Comparison of ENCODE assay signal across 9 cellular contexts in the genomic region with DNA sequence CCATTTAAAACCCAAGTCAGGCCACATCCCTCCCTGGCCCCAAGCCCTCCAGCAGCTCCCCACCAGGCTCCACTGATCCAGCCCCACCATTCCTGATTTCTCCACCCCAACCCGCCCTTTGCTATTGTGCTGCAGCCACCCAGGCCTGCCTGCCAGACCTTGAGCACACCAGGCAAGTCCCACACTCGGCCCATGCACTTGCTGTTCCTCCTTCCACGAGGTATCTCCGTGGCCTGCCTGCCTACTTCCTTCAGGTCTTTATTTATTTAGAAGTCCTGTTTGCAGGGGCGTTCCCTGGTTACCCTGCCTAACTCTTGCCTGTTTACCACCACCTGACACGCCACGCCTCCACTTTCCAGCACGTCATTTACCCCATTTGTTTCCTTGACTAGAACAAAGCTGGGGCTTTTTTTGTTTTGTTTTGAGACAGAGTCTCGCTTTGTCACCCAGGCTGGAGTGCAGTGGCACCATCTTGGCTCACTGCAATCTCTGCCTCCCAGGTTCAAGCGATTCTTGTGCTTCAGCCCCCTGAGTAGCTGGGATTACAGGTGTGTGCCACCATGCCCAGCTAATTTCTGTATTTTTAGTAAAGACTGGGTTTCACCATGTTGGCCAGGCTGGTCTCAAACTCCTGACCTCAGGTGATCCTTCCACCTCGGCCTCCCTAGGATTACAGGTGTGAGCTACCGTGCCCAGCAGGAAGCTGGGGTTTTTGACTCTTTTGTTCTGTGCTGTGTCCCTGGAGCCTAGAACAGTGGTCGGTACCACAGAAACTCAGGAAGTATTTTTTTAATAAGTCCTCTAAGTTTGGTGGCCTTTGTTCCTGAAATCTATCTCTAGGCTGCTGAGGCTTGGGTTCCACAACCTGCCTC. TPM values are rescaled to one million over a fixed set of nuclear protein-coding genes. Genes with fewer than 3 reads are reported as not detected.
DNase-seq lines count a peak whose midpoint lies in the region; ATAC-seq and TF ChIP-seq lines count a peak whose summit lies in the region.
"Had no signal": no experiment of that assay in that cellular context is flagged by ENCODE, and none has a peak within 500 bp of the region (broad histone marks: within the 10 kb centered on the region; RNA-seq: fewer than 3 reads in every experiment).

No MANE protein-coding gene starts in this region.

- no peak for TF ChIP-seq CTCF in dorsolateral prefrontal cortex (IDR thresholded peaks at IDR 0.05 in 54 of 56, conservative IDR thresholded peaks at IDR 0.05 in 2 of 56; ENCODE audit: low read depth in 1 of 56, partially characterized antibody in 56 of 56)

- no peaks in the 10 kb centered on the region for H3K27me3 ChIP-seq in CD4-positive, alpha-beta memory T cell (ENCODE audit: insufficient read depth, low read length)
- H3K27me3 ChIP-seq in dorsolateral prefrontal cortex, result no peaks in the 10 kb centered on the region

- POLR2A ChIA-PET in CD4-positive, alpha-beta memory T cell (lab: Charles Lee; ENCODE audit: partially characterized antibody), result interaction anchor here (0.7 to 6.4 kb wide), 54 partner anchors 10 to 989 kb away, joined by 3 to 223 read pairs (median 5); partner anchors contain the start of genes ACO2, CCDC134, DESI1 and MEI1

- CTCF ChIA-PET in CD4-positive, alpha-beta memory T cell (lab: Charles Lee; ENCODE audit: partially characterized antibody), result interaction anchor here (0.5 to 8.0 kb wide), 42 partner anchors 8 to 505 kb away, joined by 3 to 143 read pairs (median 5); partner anchors contain the start of genes CCDC134, MEI1, PMM1 and SNU13

- peaks cover 0 to 7% of the 10 kb centered on the region in 2 donors for H3K36me3 Mint-ChIP-seq in CD4-positive, alpha-beta memory T cell

- no peaks in the 10 kb centered on the region for H3K27me3 Mint-ChIP-seq in CD4-positive, alpha-beta memory T cell

- peak overlapping the region; percentile 98 to 100 (median 100) for H3K27ac Mint-ChIP-seq in CD4-positive, alpha-beta memory T cell

- peak; percentile 96 to 100 (median 99) for DNase-seq in CD4-positive, alpha-beta memory T cell
- DNase-seq in activated CD4-positive, alpha-beta T cell treated with anti-CD3 and anti-CD28 coated beads for 24 hours (ENCODE audit: low read depth in 2 of 2), result peak; percentile 84 to 88
- DNase-seq in dorsolateral prefrontal cortex, result peak in 3 of 10 donors; percentile 51 to 59 (median 51)
- no peak for DNase-seq in AG20443 (ENCODE audit: low spot score)
- DNase-seq in retina, result no peak

- peaks cover 0 to 9% (median 0%) of the 10 kb centered on the region in 8 donors for H3K9me3 Mint-ChIP-seq in CD4-positive, alpha-beta memory T cell

- ATAC-seq in GM19043 (IDR thresholded peaks at IDR 0.05; ENCODE audit: low read depth, unreplicated experiment), result peak; percentile 55
- peak; percentile 61 for ATAC-seq in HG03175 (IDR thresholded peaks at IDR 0.05; ENCODE audit: unreplicated experiment)

- peaks cover 31 to 55% (median 40%) of the 10 kb centered on the region in 4 donors for H3K4me1 Mint-ChIP-seq in CD4-positive, alpha-beta memory T cell

- intact Hi-C loops in CD4-positive, alpha-beta memory T cell (cut with micrococcal nuclease), result loop anchor here (1.0 to 5.0 kb wide), 6 partner anchors 14 to 473 kb away; partner anchors contain the start of genes ACO2, DESI1, PHF5A and SNU13
- intact Hi-C loops in dorsolateral prefrontal cortex (cut with DNase I), result loop anchor here (2.0 to 5.0 kb wide), 5 partner anchors 117 to 243 kb away; partner anchors contain the start of gene MEI1 (in 1 of the 2)

- H3K4me3 Mint-ChIP-seq in CD4-positive, alpha-beta memory T cell, result peak overlapping the region; percentile 78 to 98 (median 92)

- H3K27ac ChIP-seq in CD4-positive, alpha-beta memory T cell (ENCODE audit: low read depth, low read length), result peak overlapping the region; percentile 95
- peak overlapping the region in 51 of 59 donors; percentile 2 to 83 (median 59) for H3K27ac ChIP-seq in dorsolateral prefrontal cortex
- H3K27ac ChIP-seq in skin epidermis, result peak overlapping the region in 20 of 21 experiments; percentile 56 to 98 (median 85)

- H3K4me1 ChIP-seq in CD4-positive, alpha-beta memory T cell (ENCODE audit: insufficient read depth, low read length), result peaks cover 34% of the 10 kb centered on the region

- H3K4me3 ChIP-seq in CD4-positive, alpha-beta memory T cell (ENCODE audit: low read length in 2 of 2), result peak overlapping the region in 1 of 2 donors; percentile 41
- no peak overlapping the region for H3K4me3 ChIP-seq in dorsolateral prefrontal cortex
- peak overlapping the region in 1 of 7 experiments; percentile 5 for H3K4me3 ChIP-seq in skin epidermis

- H3K9me3 ChIP-seq in CD4-positive, alpha-beta memory T cell (ENCODE audit: control insufficient read depth in 1 of 2, low read length in 2 of 2), result no peaks in the 10 kb centered on the region

- no peaks in the 10 kb centered on the region for H3K36me3 ChIP-seq in CD4-positive, alpha-beta memory T cell (ENCODE audit: insufficient read depth, low read length)

RNA-seq across cellular contexts. Expression of gene CENPM, which starts 6.7 kb away (rescaled TPM):
- 10 to 100 TPM in 1 of 2 experiments, 1 to 10 TPM in 1; 7.6 to 12.0 TPM for total RNA-seq in CD4-positive, alpha-beta memory T cell
- 10 to 100 TPM; 14.1 to 19.2 TPM for polyA plus RNA-seq in CD4-positive, alpha-beta memory T cell
- 1 to 10 TPM in 53 of 120 experiments, under 1 TPM in 26, not detected in 41; 0.49 to 3.3 (median 1.4) TPM for total RNA-seq in dorsolateral prefrontal cortex

RNA-seq across cellular contexts. Expression of gene TNFRSF13C, which starts 13.6 kb away (rescaled TPM):
- total RNA-seq in CD4-positive, alpha-beta memory T cell, result 10 to 100 TPM; 14.3 to 14.8 TPM
- 1 to 10 TPM in 1 of 2 donors, under 1 TPM in 1; 0.37 to 1.4 TPM for polyA plus RNA-seq in CD4-positive, alpha-beta memory T cell
- 1 to 10 TPM in 78 of 120 experiments, under 1 TPM in 42; 0.13 to 5.8 (median 1.2) TPM for total RNA-seq in dorsolateral prefrontal cortex

RNA-seq across cellular contexts. Expression of gene SHISA8, which starts 25.3 kb away (rescaled TPM):
- total RNA-seq in CD4-positive, alpha-beta memory T cell, result not detected
- not detected for polyA plus RNA-seq in CD4-positive, alpha-beta memory T cell
- total RNA-seq in dorsolateral prefrontal cortex, result 1 to 10 TPM in 117 of 120 experiments, under 1 TPM in 2, not detected in 1; 0.79 to 7.2 (median 2.8) TPM
- total RNA-seq: LHCN-M2 had no signal

RNA-seq across cellular contexts. Expression of gene SEPTIN3, which starts 29.0 kb away (rescaled TPM):
- under 1 TPM; 0.36 to 0.81 TPM for total RNA-seq in CD4-positive, alpha-beta memory T cell
- not detected for polyA plus RNA-seq in CD4-positive, alpha-beta memory T cell
- total RNA-seq in dorsolateral prefrontal cortex, result 100 to 1,000 TPM in 119 of 120 experiments, 10 to 100 TPM in 1; 90.5 to 406 (median 293) TPM
- total RNA-seq: LHCN-M2 had no signal

Comparison
In these comparisons a context has a peak if more than half of its experiments do, and no peak if none do; other contexts are left out.
1. DNase-seq: peak in CD4-positive, alpha-beta memory T cell (5 of 5) and activated CD4-positive, alpha-beta T cell treated with anti-CD3 and anti-CD28 coated beads for 24 hours (2 of 2); none in AG20443 (single experiment) and retina (single experiment).
2. Peak in every context shown above with its lines, with median percentiles within 50 percentile points of each other: H3K27ac ChIP-seq.